In genomic region chr9:112028242-112029221, GRCh38 we compare ENCODE assay signal across 1 cellular context.
TF ChIP-seq lines count a peak whose summit lies in the region.

No MANE protein-coding gene starts in this region.

TF ChIP-seq in GM12878, 131 proteins besides CTCF, POLR2A, EP300 and RAD21 (continued from another document and continues in another):
- TF ChIP-seq SUZ12 (IDR thresholded peaks at IDR 0.05; ENCODE audit: unreplicated experiment) (no peak), RBBP5 (conservative IDR thresholded peaks at IDR 0.05) (no peak), ZBTB33 (IDR thresholded peaks at IDR 0.05) (no peak; the same call in 1 of the 2 replicates), STAT1 (conservative IDR thresholded peaks at IDR 0.05) (peak; percentile 54; the same call in 1 of the 2 replicates), CREM (IDR thresholded peaks at IDR 0.05; ENCODE audit: low read depth) (peak; percentile 94), ZBED1 (IDR thresholded peaks at IDR 0.05; ENCODE audit: borderline replicate concordance) (peak; percentile 94), BMI1 (IDR thresholded peaks at IDR 0.05; ENCODE audit: borderline replicate concordance) (no peak), IRF5 (IDR thresholded peaks at IDR 0.05; ENCODE audit: borderline replicate concordance) (no peak), CBX3 (IDR thresholded peaks at IDR 0.05; ENCODE audit: borderline replicate concordance, low read depth) (no peak), HCFC1 (IDR thresholded peaks at IDR 0.05; ENCODE audit: low read length) (peak; percentile 29; the same call in 1 of the 2 replicates), HDGF (IDR thresholded peaks at IDR 0.05) (peak; percentile 100), MYC (IDR thresholded peaks at IDR 0.05; ENCODE audit: insufficient read depth, insufficient read length, insufficient replicate concordance, low read length, severe bottlenecking) (no peak), FOS (IDR thresholded peaks at IDR 0.05; ENCODE audit: borderline replicate concordance, extremely low read depth, insufficient read length) (no peak), IKZF1 (conservative IDR thresholded peaks at IDR 0.05) (no peak), POLR2AphosphoS2 (IDR thresholded peaks at IDR 0.05; ENCODE audit: low read depth, low read length) (peak; percentile 85), EZH2 (IDR thresholded peaks at IDR 0.05; ENCODE audit: borderline replicate concordance, control insufficient read depth, low read depth, low read length) (no peak), ZSCAN29 (IDR thresholded peaks at IDR 0.05) (no peak), MAX (IDR thresholded peaks at IDR 0.05; ENCODE audit: low read depth, low read length) (0 out of 2 replicates have a peak, but pooled peaks have one; percentile 3), POU2F2 (IDR thresholded peaks at IDR 0.05; ENCODE audit: borderline replicate concordance, low read depth, low read length) (peak; percentile 93; the same call in 2 of the 3 replicates), CHD2 (IDR thresholded peaks at IDR 0.05; ENCODE audit: borderline replicate concordance, low read depth, low read length) (peak; percentile 83; the same call in 1 of the 2 replicates), SRF (IDR thresholded peaks at IDR 0.05; ENCODE audit: low read depth in 2 of 2, low read length in 2 of 2) (0 out of 4 replicates have a peak, but pooled peaks of 1 of the 2 experiments have one; percentile 43), TCF12 (IDR thresholded peaks at IDR 0.05; ENCODE audit: low read depth, low read length) (peak; percentile 88), SPI1 (IDR thresholded peaks at IDR 0.05; ENCODE audit: borderline replicate concordance, insufficient read depth, low read depth, low read length) (peak; percentile 96), ATF7 (IDR thresholded peaks at IDR 0.05; ENCODE audit: low read depth) (peak; percentile 85), TCF3 (IDR thresholded peaks at IDR 0.05; ENCODE audit: borderline replicate concordance, insufficient read depth, low read depth, low read length) (peak; percentile 75; the same call in 1 of the 2 replicates), CEBPZ (IDR thresholded peaks at IDR 0.05; ENCODE audit: low read depth, low read length) (no peak), MEF2B (IDR thresholded peaks at IDR 0.05; ENCODE audit: partially characterized antibody, poor library complexity, severe bottlenecking) (no peak), YY1 (IDR thresholded peaks at IDR 0.05; ENCODE audit: low read depth, low read length) (peak; percentile 82), NBN (IDR thresholded peaks at IDR 0.05) (peak; percentile 98), NRF1 (conservative IDR thresholded peaks at IDR 0.05; ENCODE audit: low read depth, low read length) (no peak), MXI1 (IDR thresholded peaks at IDR 0.05; ENCODE audit: low read depth, low read length) (peak; percentile 75), SMAD5 (IDR thresholded peaks at IDR 0.05; ENCODE audit: low read depth) (peak; percentile 89), NFIC (IDR thresholded peaks at IDR 0.05; ENCODE audit: low read depth, low read length) (no peak), PML (IDR thresholded peaks at IDR 0.05; ENCODE audit: low read length) (no peak), NR2C2 (IDR thresholded peaks at IDR 0.05; ENCODE audit: borderline replicate concordance, control insufficient read depth, insufficient read length, low read depth) (no peak), RUNX3 (IDR thresholded peaks at IDR 0.05; ENCODE audit: low read length) (no peak), ZBTB11 (CRISPR knock-in tag; IDR thresholded peaks at IDR 0.05) (no peak), USF2 (IDR thresholded peaks at IDR 0.05; ENCODE audit: borderline replicate concordance, low read depth, low read length) (no peak), HDAC2 (IDR thresholded peaks at IDR 0.05) (no peak), ZBTB4 (CRISPR knock-in tag; IDR thresholded peaks at IDR 0.05) (no peak), ATF2 (IDR thresholded peaks at IDR 0.05; ENCODE audit: low read length) (no peak), ZNF207 (IDR thresholded peaks at IDR 0.05; ENCODE audit: borderline replicate concordance) (peak; percentile 73; the same call in 1 of the 2 replicates), HSF1 (IDR thresholded peaks at IDR 0.05; ENCODE audit: low read depth, low read length) (no peak), HDAC6 (IDR thresholded peaks at IDR 0.05; ENCODE audit: unreplicated experiment) (peak; percentile 56), ZZZ3 (IDR thresholded peaks at IDR 0.05; ENCODE audit: control insufficient read depth, insufficient read length, low read depth) (no peak)
